9 cellular contexts compared by ENCODE assay signal in genomic region chr14:102320671-102321455, GRCh38. TPM values are rescaled to one million over a fixed set of nuclear protein-coding genes. Genes with fewer than 3 reads are reported as not detected.
A peak's percentile ranks its signal among the peaks of the same experiment; 100 is the strongest.
DNase-seq lines count a peak whose midpoint lies in the region; ATAC-seq and TF ChIP-seq lines count a peak whose summit lies in the region.
"Had no signal": no experiment of that assay in that cellular context is flagged by ENCODE, and none has a peak within 500 bp of the region (broad histone marks: within the 10 kb centered on the region; RNA-seq: fewer than 3 reads in every experiment).

No MANE protein-coding gene starts in this region.

- peaks cover 0 to 4% of the 10 kb centered on the region in 2 donors for H3K9me3 Mint-ChIP-seq in effector memory CD8-positive, alpha-beta T cell

- H3K36me3 ChIP-seq in OCI-LY1 (ENCODE audit: insufficient read depth, low read length) (no peaks in the 10 kb centered on the region), neuronal stem cell (replicated peaks in 1 of 2; ENCODE audit: control insufficient read depth in 2 of 2, insufficient read depth in 2 of 2, low read length in 2 of 2) (peaks cover 2 to 23% of the 10 kb centered on the region in 2 donors)

- H3K79me1 ChIP-seq in neuronal stem cell (ENCODE audit: low read depth, low read length): peaks cover 3% of the 10 kb centered on the region

- no peak overlapping the region for H2AFZ ChIP-seq in OCI-LY1 (ENCODE audit: low read length)
- no peak overlapping the region for H2AFZ ChIP-seq in neuronal stem cell (ENCODE audit: low read length)

- no peak overlapping the region for H2BK5ac ChIP-seq in neuronal stem cell (ENCODE audit: low read length)

- TF ChIP-seq CTCF in C4-2B (conservative IDR thresholded peaks at IDR 0.05) (no peak), OCI-LY1 (IDR thresholded peaks at IDR 0.05; ENCODE audit: low read length) (no peak)

- H3K4me1 ChIP-seq in OCI-LY1 (ENCODE audit: insufficient read depth, low read length, severe bottlenecking): peaks cover 39% of the 10 kb centered on the region
- H3K4me1 ChIP-seq in neuronal stem cell (ENCODE audit: control insufficient read depth in 2 of 2, insufficient read depth in 1 of 2, low read depth in 1 of 2, low read length in 2 of 2): peaks cover 12 to 14% of the 10 kb centered on the region in 2 donors

- no peaks in the 10 kb centered on the region for H3K79me2 ChIP-seq in OCI-LY1 (ENCODE audit: insufficient read depth, low read length)

- H3K27ac ChIP-seq in C4-2B (peak overlapping the region; percentile 76), OCI-LY1 (ENCODE audit: low read depth, low read length, poor library complexity, severe bottlenecking) (peak overlapping the region; percentile 48), neuronal stem cell (replicated peaks; ENCODE audit: low read length) (no peak overlapping the region)

- H3K9ac ChIP-seq in OCI-LY1 (ENCODE audit: low read length) (peak overlapping the region; percentile 64), neuronal stem cell (ENCODE audit: low read depth, low read length, poor library complexity) (no peak overlapping the region)

- H3K27me3 Mint-ChIP-seq in effector memory CD8-positive, alpha-beta T cell: no peaks in the 10 kb centered on the region

- no CpG with 5 or more reads among the region's 17 CpGs for WGBS in neuronal stem cell (ENCODE audit: extremely low coverage in 2 of 2, insufficient read length in 2 of 2, insufficient replicate concordance in 1 of 2), 2 donors

- H3K27ac Mint-ChIP-seq in effector memory CD8-positive, alpha-beta T cell: peak overlapping the region; percentile 100

- no peaks in the 10 kb centered on the region for H3K27me3 ChIP-seq in OCI-LY1 (ENCODE audit: insufficient read depth, low read length)
- H3K27me3 ChIP-seq in neuronal stem cell (ENCODE audit: control insufficient read depth in 3 of 3, insufficient read depth in 3 of 3, low read depth in 1 of 3, low read length in 3 of 3): no peaks in the 10 kb centered on the region

- H4K91ac ChIP-seq in neuronal stem cell (ENCODE audit: low read depth, low read length, poor library complexity): no peak overlapping the region

- DNase-seq in effector memory CD8-positive, alpha-beta T cell: no peak
- no peak for DNase-seq in neuronal stem cell (ENCODE audit: low spot score)
- DNase-seq in GM19238 (ENCODE audit: insufficient read length, low spot score): no peak
- no peak for DNase-seq in NOMO-1 (lab: John Stamatoyannopoulos, UW; ENCODE audit: unreplicated experiment in 2 of 2)
- DNase-seq in UCSD-AML1 (lab: John Stamatoyannopoulos, UW; ENCODE audit: unreplicated experiment): no peak
- DNase-seq in stimulated activated CD4-positive, alpha-beta T cell treated with anti-CD3 and anti-CD28 coated beads, Interleukin-4, amount 100 ng/mL, for 1 hour: no peak
- DNase-seq: NCI-H1417 treated with DMSO at 0.1 percent for 48 hours had no signal

- H3K4me3 Mint-ChIP-seq in effector memory CD8-positive, alpha-beta T cell: peak overlapping the region; percentile 94 to 97

- no peak overlapping the region for H2BK12ac ChIP-seq in neuronal stem cell (ENCODE audit: low read length)

- H2AK5ac ChIP-seq in neuronal stem cell (ENCODE audit: low read depth, low read length): no peak overlapping the region

- H3K18ac ChIP-seq in neuronal stem cell (ENCODE audit: low read length): no peak overlapping the region

- H3K4me1 Mint-ChIP-seq in effector memory CD8-positive, alpha-beta T cell (ENCODE audit: low read depth in 2 of 2): peaks cover 25 to 30% of the 10 kb centered on the region in 2 donors

- H3K4me3 ChIP-seq in OCI-LY1 (ENCODE audit: low read depth, low read length, poor library complexity, severe bottlenecking) (peak overlapping the region; percentile 70), neuronal stem cell (ENCODE audit: low read length in 2 of 2) (peak overlapping the region in 1 of 2 donors; percentile 78)

- no peaks in the 10 kb centered on the region for H4K20me1 ChIP-seq in OCI-LY1 (ENCODE audit: insufficient read depth, low read length)

- no peaks in the 10 kb centered on the region for H3F3A ChIP-seq in OCI-LY1 (ENCODE audit: insufficient read depth, low read length)

- no peak overlapping the region for H3K14ac ChIP-seq in neuronal stem cell (ENCODE audit: low read length)

- no peak overlapping the region for H3K4ac ChIP-seq in neuronal stem cell (ENCODE audit: low read length)

- no peak overlapping the region for H2BK15ac ChIP-seq in neuronal stem cell (ENCODE audit: low read length)

- H3K4me2 ChIP-seq in OCI-LY1 (ENCODE audit: low read length) (peak overlapping the region; percentile 70), neuronal stem cell (ENCODE audit: insufficient read depth, low read length, poor library complexity, severe bottlenecking) (peak overlapping the region; percentile 62)

- H3K23ac ChIP-seq in neuronal stem cell (ENCODE audit: low read depth, low read length, poor library complexity): no peak overlapping the region

- H3K36me3 Mint-ChIP-seq in effector memory CD8-positive, alpha-beta T cell (ENCODE audit: insufficient read depth): peaks cover 41% of the 10 kb centered on the region

- no peak overlapping the region for H4K8ac ChIP-seq in neuronal stem cell (ENCODE audit: low read depth, low read length)

- H3K9me3 ChIP-seq in OCI-LY1 (ENCODE audit: low read length) (no peaks in the 10 kb centered on the region), neuronal stem cell (replicated peaks in 1 of 2; ENCODE audit: control insufficient read depth in 2 of 2, insufficient read depth in 1 of 2, low read depth in 1 of 2, low read length in 2 of 2) (no peaks in the 10 kb centered on the region)

- ATAC-seq in effector memory CD8-positive, alpha-beta T cell (replicated peaks): no peak

- no peaks in the 10 kb centered on the region for H3K9me2 ChIP-seq in OCI-LY1 (ENCODE audit: low read depth, low read length)

- H2BK120ac ChIP-seq in neuronal stem cell (ENCODE audit: low read depth, low read length): no peak overlapping the region

RNA-seq across cellular contexts. Expression of gene ZNF839, which starts 1.3 kb away (rescaled TPM):
- polyA plus RNA-seq in neuronal stem cell (2013, experiment 1 of 2): 8.2 TPM
- 8.3 TPM for polyA plus RNA-seq in neuronal stem cell (2013, experiment 2 of 2)

RNA-seq across cellular contexts. Expression of gene MOK, which starts 15.9 kb away (rescaled TPM):
- 9.5 TPM for polyA plus RNA-seq in neuronal stem cell (2013, experiment 1 of 2)
- 9.4 TPM for polyA plus RNA-seq in neuronal stem cell (2013, experiment 2 of 2)

RNA-seq across cellular contexts. Expression of gene CINP, which starts 41.8 kb away (rescaled TPM):
- 28.4 TPM for polyA plus RNA-seq in neuronal stem cell (2013, experiment 1 of 2)
- 26.9 TPM for polyA plus RNA-seq in neuronal stem cell (2013, experiment 2 of 2)

RNA-seq across cellular contexts. Expression of gene TECPR2, which starts 41.9 kb away (rescaled TPM):
- polyA plus RNA-seq in neuronal stem cell (2013, experiment 1 of 2): 7.9 TPM
- 6.8 TPM for polyA plus RNA-seq in neuronal stem cell (2013, experiment 2 of 2)
